Comparison of ENCODE assay signal across 8 cellular contexts in the genomic region with DNA sequence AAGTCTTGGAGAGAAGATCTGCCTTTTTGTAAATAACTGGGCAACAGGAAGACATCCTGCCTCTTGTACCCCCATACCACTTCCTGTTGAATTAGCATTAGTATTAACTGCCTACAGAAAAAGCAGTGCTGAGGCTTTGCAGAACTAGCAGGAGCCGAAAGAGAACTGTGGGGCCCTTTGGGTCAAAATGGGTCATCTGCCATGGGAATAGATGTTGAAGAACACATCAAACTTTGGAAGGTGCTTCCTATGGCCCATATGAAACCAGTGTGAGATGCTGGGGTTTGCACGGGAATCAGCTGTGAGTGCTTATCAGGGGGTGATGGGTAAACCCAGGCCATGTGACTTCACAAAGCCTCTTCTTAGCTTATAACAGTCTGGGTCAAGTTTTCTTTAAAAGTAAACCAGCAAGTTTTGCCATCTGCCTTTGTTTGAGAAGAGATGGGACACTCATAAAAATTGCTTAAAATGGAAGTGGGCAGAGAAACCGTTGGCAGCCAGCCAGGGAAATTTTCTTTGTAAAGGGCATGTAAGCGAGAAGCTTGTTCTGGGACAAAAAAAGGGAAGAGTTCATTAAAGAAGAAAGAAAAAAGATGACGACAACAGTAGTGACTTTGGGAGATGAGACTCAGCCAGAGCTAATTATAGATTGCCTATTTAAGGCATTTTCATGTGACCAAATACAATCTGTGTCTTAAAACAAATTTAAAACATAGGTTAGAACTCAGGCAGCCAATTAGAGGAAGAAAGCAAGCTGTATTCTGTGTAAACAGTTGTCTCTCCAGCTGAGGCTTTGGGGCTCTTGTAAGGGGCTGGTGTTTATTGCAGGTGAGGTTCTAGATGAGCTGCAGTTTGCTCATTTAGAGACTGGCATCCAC. TPM values are rescaled to one million over a fixed set of nuclear protein-coding genes. Genes with fewer than 3 reads are reported as not detected.
DNase-seq lines count a peak whose midpoint lies in the region; ATAC-seq, FAIRE-seq and TF ChIP-seq lines count a peak whose summit lies in the region.

No MANE protein-coding gene starts in this region.

- TF ChIP-seq CTCF in MCF 10A (IDR thresholded peaks at IDR 0.05; ENCODE audit: unreplicated experiment): no peak

- H3K4me3 Mint-ChIP-seq in T-helper 2 cell treated with Interferon-gamma antibody and Interleukin-4, amounts not matched to agents 5 μg/mL and 100 μg/mL, for 36 hours: peak overlapping the region; percentile 95
- peak overlapping the region; percentile 4 for H3K4me3 Mint-ChIP-seq in MCF 10A (ENCODE audit: unreplicated experiment)

- no peak overlapping the region for H3K4me3 ChIP-seq in MG63

- peak overlapping the region; percentile 80 for H3K27ac Mint-ChIP-seq in T-helper 2 cell treated with Interferon-gamma antibody and Interleukin-4, amounts not matched to agents 5 μg/mL and 100 μg/mL, for 36 hours
- no peak overlapping the region for H3K27ac Mint-ChIP-seq in MCF 10A (ENCODE audit: low read depth, unreplicated experiment)

- POLR2A ChIA-PET in MCF 10A (lab: Yijun Ruan, JAX): interaction anchor here (0.6 to 3.0 kb wide), 10 partner anchors 10 to 588 kb away, joined by 3 to 25 read pairs (median 4); partner anchors contain the start of gene SPTAN1

- no peaks in the 10 kb centered on the region for H3K9me3 ChIP-seq in MG63

- H3K27me3 Mint-ChIP-seq in T-helper 2 cell treated with Interferon-gamma antibody and Interleukin-4, amounts not matched to agents 5 μg/mL and 100 μg/mL, for 36 hours (ENCODE audit: low read depth): no peaks in the 10 kb centered on the region
- no peaks in the 10 kb centered on the region for H3K27me3 Mint-ChIP-seq in MCF 10A (ENCODE audit: insufficient read depth, unreplicated experiment)

- no peaks in the 10 kb centered on the region for H3K9me3 Mint-ChIP-seq in T-helper 2 cell treated with Interferon-gamma antibody and Interleukin-4, amounts not matched to agents 5 μg/mL and 100 μg/mL, for 36 hours
- H3K9me3 Mint-ChIP-seq in MCF 10A (ENCODE audit: unreplicated experiment): no peaks in the 10 kb centered on the region

- CTCF ChIA-PET in MCF 10A (lab: Yijun Ruan, JAX): interaction anchor here (0.9 to 2.4 kb wide), 4 partner anchors 12 to 45 kb away, joined by 4 to 13 read pairs (median 4); no protein-coding TSS in a partner anchor

- no peak for TF ChIP-seq POLR2A in H54 (IDR thresholded peaks at IDR 0.05; ENCODE audit: low read depth, low read length)

- intact Hi-C loops in MCF 10A (cut with micrococcal nuclease): no loop called here

- peaks cover 35% of the 10 kb centered on the region for H3K4me1 Mint-ChIP-seq in T-helper 2 cell treated with Interferon-gamma antibody and Interleukin-4, amounts not matched to agents 5 μg/mL and 100 μg/mL, for 36 hours (ENCODE audit: low read depth)
- peaks cover 21% of the 10 kb centered on the region for H3K4me1 Mint-ChIP-seq in MCF 10A (ENCODE audit: insufficient read depth, unreplicated experiment)

- peaks cover 3% of the 10 kb centered on the region for H3K36me3 ChIP-seq in MG63

- ATAC-seq in HG02678 (IDR thresholded peaks at IDR 0.05; ENCODE audit: unreplicated experiment): no peak

- DNase-seq in COR-L47 (lab: John Stamatoyannopoulos, UW) (peak; percentile 70), MG63 (peak; percentile 34), MCF 10A (ENCODE audit: unreplicated experiment) (peak; percentile 67), iris pigment epithelial cell (ENCODE audit: low read depth) (peak; percentile 55), H54 (ENCODE audit: insufficient read length, low spot score) (no peak)
- no peak for DNase-seq in T-helper 2 cell treated with Interferon-gamma antibody and Interleukin-4, amounts not matched to agents 5 μg/mL and 100 μg/mL, for 36 hours (ENCODE audit: low spot score)
- peak; percentile 70 for DNase-seq in stimulated activated CD4-positive, alpha-beta T cell treated with anti-CD3 and anti-CD28 coated beads, Interleukin-15, amount 100 ng/mL, for 24 hours

- peaks cover 40% of the 10 kb centered on the region for H3K36me3 Mint-ChIP-seq in T-helper 2 cell treated with Interferon-gamma antibody and Interleukin-4, amounts not matched to agents 5 μg/mL and 100 μg/mL, for 36 hours (ENCODE audit: low read depth)
- no peaks in the 10 kb centered on the region for H3K36me3 Mint-ChIP-seq in MCF 10A (ENCODE audit: insufficient read depth, unreplicated experiment)

- H3K27me3 ChIP-seq in MG63: no peaks in the 10 kb centered on the region

- FAIRE-seq in H54 (lab: Jason Lieb, UNC): no peak

- no TSS peak for BruUV-seq in MCF 10A (replicated peaks; lab: Mats Ljungman, UMichigan)

RNA-seq across cellular contexts. Expression of gene SLC25A25, which starts 4.4 kb away (rescaled TPM):
- 7.4 and 8.7 TPM in 2 replicates for total RNA-seq in MG63 (2014; rRNA removed; shearing (Covaris generic); ENCODE audit: low replicate concordance)
- 11.1 and 15.5 TPM in 2 replicates for total RNA-seq in MCF 10A (2022)

RNA-seq across cellular contexts. Expression of gene NAIF1, which starts 5.3 kb away (rescaled TPM):
- 6.4 and 10.7 TPM in 2 replicates for total RNA-seq in MG63 (2014; rRNA removed; shearing (Covaris generic); ENCODE audit: low replicate concordance)
- 15.8 and 17.1 TPM in 2 replicates for total RNA-seq in MCF 10A (2022)

RNA-seq across cellular contexts. Expression of gene PTGES2, which starts 55.1 kb away (rescaled TPM):
- total RNA-seq in MG63 (2014; rRNA removed; shearing (Covaris generic); ENCODE audit: low replicate concordance): 114 and 120 TPM in 2 replicates
- total RNA-seq in MCF 10A (2022): 114 and 130 TPM in 2 replicates

Comparison
In these comparisons a context has a peak if more than half of its experiments do, and no peak if none do; other contexts are left out.
1. DNase-seq: peak in COR-L47 (single experiment), MG63 (single experiment), MCF 10A (single experiment), iris pigment epithelial cell (single experiment) and stimulated activated CD4-positive, alpha-beta T cell treated with anti-CD3 and anti-CD28 coated beads, Interleukin-15, amount 100 ng/mL, for 24 hours (single experiment); none in T-helper 2 cell treated with Interferon-gamma antibody and Interleukin-4, amounts not matched to agents 5 μg/mL and 100 μg/mL, for 36 hours (single experiment) and H54 (single experiment).